16 cellular contexts compared by ENCODE assay signal in the genomic region with DNA sequence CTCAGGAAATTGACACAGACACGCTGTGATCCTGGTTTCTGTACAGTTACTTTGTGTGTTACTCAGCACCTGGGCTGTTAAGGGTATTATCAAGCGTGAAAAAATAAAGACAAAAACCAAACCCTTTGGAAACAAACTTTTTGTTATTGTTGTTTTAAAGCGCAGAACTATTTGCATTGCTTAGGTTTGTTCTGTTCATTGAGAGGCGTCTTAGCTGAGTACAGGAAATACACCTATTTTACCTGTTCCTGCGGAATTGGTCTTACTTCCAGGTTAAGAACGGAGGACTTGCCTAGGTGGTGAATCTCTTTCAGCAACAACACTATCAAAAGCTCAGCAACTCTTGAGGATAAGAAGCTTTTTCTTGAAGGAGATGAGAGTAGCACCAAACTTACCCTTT. TPM values are rescaled to one million over a fixed set of nuclear protein-coding genes. Genes with fewer than 3 reads are reported as not detected.
DNase-seq lines count a peak whose midpoint lies in the region; ATAC-seq and TF ChIP-seq lines count a peak whose summit lies in the region.
"Had no signal": no experiment of that assay in that cellular context is flagged by ENCODE, and none has a peak within 500 bp of the region (broad histone marks: within the 10 kb centered on the region; RNA-seq: fewer than 3 reads in every experiment).

No MANE protein-coding gene starts in this region.

- no peak for ATAC-seq in GM23338
- no peak for ATAC-seq in stimulated activated effector memory CD8-positive, alpha-beta T cell treated with anti-CD3 and anti-CD28 coated beads, Interleukin-12 subunit alpha, Interleukin-12 subunit beta, amount 100 ng/mL, for 72 hours
- no peak for ATAC-seq in GM18868 (IDR thresholded peaks at IDR 0.05; ENCODE audit: unreplicated experiment)
- no peak for ATAC-seq in GM21619 (IDR thresholded peaks at IDR 0.05; ENCODE audit: unreplicated experiment)
- ATAC-seq: left lobe of liver had no signal

- H3K9me3 Mint-ChIP-seq in GM23338, result no peaks in the 10 kb centered on the region
- no peaks in the 10 kb centered on the region for H3K9me3 Mint-ChIP-seq in neural crest cell
- no peaks in the 10 kb centered on the region for H3K9me3 Mint-ChIP-seq in stimulated activated effector memory CD8-positive, alpha-beta T cell treated with anti-CD3 and anti-CD28 coated beads, Interleukin-12 subunit alpha, Interleukin-12 subunit beta, amount 100 ng/mL, for 72 hours
- no peaks in the 10 kb centered on the region for H3K9me3 Mint-ChIP-seq in chondrocyte (ENCODE audit: low read depth)
- H3K9me3 Mint-ChIP-seq: activated B cell treated with CpG ODN at 0.5 μM for 24 hours had no signal

- H3K9me2 ChIP-seq in GM23338 (ENCODE audit: insufficient read depth), result no peaks in the 10 kb centered on the region

- H3K36me3 Mint-ChIP-seq in GM23338 (ENCODE audit: low read depth), result no peaks in the 10 kb centered on the region; the same call in 2 of the 3 replicates
- no peaks in the 10 kb centered on the region for H3K36me3 Mint-ChIP-seq in neural crest cell (ENCODE audit: low read depth)
- H3K36me3 Mint-ChIP-seq in stimulated activated effector memory CD8-positive, alpha-beta T cell treated with anti-CD3 and anti-CD28 coated beads, Interleukin-12 subunit alpha, Interleukin-12 subunit beta, amount 100 ng/mL, for 72 hours, result no peaks in the 10 kb centered on the region
- H3K36me3 Mint-ChIP-seq in chondrocyte (ENCODE audit: low read depth), result peaks cover 2% of the 10 kb centered on the region

- TF ChIP-seq CTCF in GM23338 (conservative IDR thresholded peaks at IDR 0.05; ENCODE audit: low read depth in 2 of 2), result no peak
- TF ChIP-seq CTCF in neural crest cell (conservative IDR thresholded peaks at IDR 0.05), result no peak
- no peak for TF ChIP-seq CTCF in chondrocyte (IDR thresholded peaks at IDR 0.05)

- peak overlapping the region; percentile 73 for H3K4me3 ChIP-seq in GM23338

- H4K20me1 ChIP-seq in GM23338 (replicated peaks; ENCODE audit: insufficient read depth), result no peaks in the 10 kb centered on the region

- peak overlapping the region; percentile 78 for H2AFZ ChIP-seq in GM23338

- DNase-seq in GM23338 (ENCODE audit: low spot score), result peak; percentile 5
- peak; percentile 82 for DNase-seq in NCI-H69 (lab: John Stamatoyannopoulos, UW)
- DNase-seq in globus pallidus (ENCODE audit: low spot score), result peak; percentile 28
- DNase-seq in neural crest cell (ENCODE audit: low read depth, low spot score), result no peak
- DNase-seq in stimulated activated effector memory CD8-positive, alpha-beta T cell treated with anti-CD3 and anti-CD28 coated beads, Interleukin-12 subunit alpha, Interleukin-12 subunit beta, amount 100 ng/mL, for 72 hours (ENCODE audit: low spot score in 2 of 2), result no peak
- no peak for DNase-seq in chondrocyte (ENCODE audit: low spot score)
- DNase-seq: activated B cell treated with CpG ODN at 0.5 μM for 24 hours; activated naive CD4-positive, alpha-beta T cell treated with anti-CD3 and anti-CD28 coated beads, Interleukin-2, amount 50 U/mL, for 16 hours; central memory CD4-positive, alpha-beta T cell; OCI-M1 had no signal

- peaks cover 38% of the 10 kb centered on the region for H3K4me1 Mint-ChIP-seq in GM23338
- peaks cover 19% of the 10 kb centered on the region for H3K4me1 Mint-ChIP-seq in neural crest cell
- no peaks in the 10 kb centered on the region for H3K4me1 Mint-ChIP-seq in stimulated activated effector memory CD8-positive, alpha-beta T cell treated with anti-CD3 and anti-CD28 coated beads, Interleukin-12 subunit alpha, Interleukin-12 subunit beta, amount 100 ng/mL, for 72 hours
- peaks cover 10% of the 10 kb centered on the region for H3K4me1 Mint-ChIP-seq in chondrocyte (ENCODE audit: low read depth)
- H3K4me1 Mint-ChIP-seq: activated B cell treated with CpG ODN at 0.5 μM for 24 hours had no signal

- H3K27ac Mint-ChIP-seq in GM23338, result no peak overlapping the region; the same call in 1 of the 2 replicates
- H3K27ac Mint-ChIP-seq in neural crest cell (ENCODE audit: unreplicated experiment), result no peak overlapping the region
- no peak overlapping the region for H3K27ac Mint-ChIP-seq in stimulated activated effector memory CD8-positive, alpha-beta T cell treated with anti-CD3 and anti-CD28 coated beads, Interleukin-12 subunit alpha, Interleukin-12 subunit beta, amount 100 ng/mL, for 72 hours
- no peak overlapping the region for H3K27ac Mint-ChIP-seq in chondrocyte (ENCODE audit: unreplicated experiment)
- H3K27ac Mint-ChIP-seq: activated B cell treated with CpG ODN at 0.5 μM for 24 hours had no signal

- no peaks in the 10 kb centered on the region for H3F3A ChIP-seq in GM23338 (replicated peaks; ENCODE audit: low read depth)

- H3K27me3 Mint-ChIP-seq in GM23338 (ENCODE audit: insufficient read depth, low read depth, poor library complexity), result peaks cover 3% of the 10 kb centered on the region
- peaks cover 69% of the 10 kb centered on the region for H3K27me3 Mint-ChIP-seq in neural crest cell (ENCODE audit: low read depth)
- H3K27me3 Mint-ChIP-seq in chondrocyte (ENCODE audit: low read depth), result peaks cover 50% of the 10 kb centered on the region

- H3K79me2 ChIP-seq in GM23338 (replicated peaks; ENCODE audit: insufficient read depth), result peaks cover 6% of the 10 kb centered on the region

- peaks cover 22% of the 10 kb centered on the region for H3K27me3 ChIP-seq in GM23338 (ENCODE audit: insufficient read depth)

- H3K4me1 ChIP-seq in GM23338 (ENCODE audit: insufficient read depth), result peaks cover 21% of the 10 kb centered on the region

- peak overlapping the region; percentile 88 for H3K4me3 Mint-ChIP-seq in GM23338
- H3K4me3 Mint-ChIP-seq in neural crest cell, result peak overlapping the region; percentile 88
- no peak overlapping the region for H3K4me3 Mint-ChIP-seq in stimulated activated effector memory CD8-positive, alpha-beta T cell treated with anti-CD3 and anti-CD28 coated beads, Interleukin-12 subunit alpha, Interleukin-12 subunit beta, amount 100 ng/mL, for 72 hours
- H3K4me3 Mint-ChIP-seq in chondrocyte (ENCODE audit: unreplicated experiment), result no peak overlapping the region
- H3K4me3 Mint-ChIP-seq: activated B cell treated with CpG ODN at 0.5 μM for 24 hours had no signal

- peak overlapping the region; percentile 94 for H3K4me2 ChIP-seq in GM23338

- no peaks in the 10 kb centered on the region for H3K36me3 ChIP-seq in GM23338 (ENCODE audit: insufficient read depth)
- H3K36me3 ChIP-seq: tibial artery had no signal

- no peak overlapping the region for H3K27ac ChIP-seq in GM23338 (ENCODE audit: low read depth)
- H3K27ac ChIP-seq: tibial artery had no signal

TF ChIP-seq in GM23338, 12 proteins besides CTCF, POLR2A, EP300 and RAD21 (continues in another document):
- no peak for TF ChIP-seq NANOG (IDR thresholded peaks at IDR 0.05; ENCODE audit: borderline replicate concordance)
- no peak for TF ChIP-seq POLR2AphosphoS5 (IDR thresholded peaks at IDR 0.05; ENCODE audit: low read depth)
- no peak for TF ChIP-seq EZH2 (IDR thresholded peaks at IDR 0.05; ENCODE audit: low read depth, unreplicated experiment)

RNA-seq across cellular contexts. Expression of gene FUT9, which starts 1.0 kb away (rescaled TPM):
- total RNA-seq in GM23338 (2014; rRNA removed; shearing (Covaris generic)), result 6.8 and 7.1 TPM in 2 replicates
- polyA plus RNA-seq in GM23338 (2016; fragmentation: Nextera tagmentation; extraction: Ambion mirVana), result 2.1 and 2.3 TPM in 2 replicates
- total RNA-seq in neural crest cell (2.0 and 2.2 TPM in 2 replicates), chondrocyte (not detected in 3 replicates)
- total RNA-seq: activated B cell treated with CpG ODN at 0.5 μM for 24 hours, left lobe of liver, right cardiac atrium had no signal
- polyA plus RNA-seq: BJ, right cardiac atrium had no signal

Comparison
In these comparisons a context has a peak if more than half of its experiments do, and no peak if none do; other contexts are left out.
1. DNase-seq: peak in GM23338 (single experiment), NCI-H69 (single experiment) and globus pallidus (single experiment); none in neural crest cell (single experiment), stimulated activated effector memory CD8-positive, alpha-beta T cell treated with anti-CD3 and anti-CD28 coated beads, Interleukin-12 subunit alpha, Interleukin-12 subunit beta, amount 100 ng/mL, for 72 hours (0 of 2) and chondrocyte (single experiment).
2. H3K4me3 Mint-ChIP-seq: peak in GM23338 (single experiment) and neural crest cell (single experiment); none in stimulated activated effector memory CD8-positive, alpha-beta T cell treated with anti-CD3 and anti-CD28 coated beads, Interleukin-12 subunit alpha, Interleukin-12 subunit beta, amount 100 ng/mL, for 72 hours (single experiment) and chondrocyte (single experiment).